14 cellular contexts compared by ENCODE assay signal in genomic region chr15:92608866-92609700, GRCh38. TPM values are rescaled to one million over a fixed set of nuclear protein-coding genes. Genes with fewer than 3 reads are reported as not detected.
DNase-seq lines count a peak whose midpoint lies in the region; ATAC-seq lines count a peak whose summit lies in the region.
"Had no signal": no experiment of that assay in that cellular context is flagged by ENCODE, and none has a peak within 500 bp of the region (broad histone marks: within the 10 kb centered on the region; RNA-seq: fewer than 3 reads in every experiment).

No MANE protein-coding gene starts in this region.

- no peaks in the 10 kb centered on the region for H3K4me1 ChIP-seq in aorta (ENCODE audit: control insufficient read depth in 1 of 2, insufficient read depth in 2 of 2, low read length in 2 of 2)

- intact Hi-C loops in posterior vena cava (cut with DNase I), result loop anchor here in 1 of 2 donors (10.0 kb wide), 1 partner anchor 1856 kb away; no protein-coding TSS in a partner anchor
- intact Hi-C loops in aorta (cut with DNase I), result no loop called here

- no peaks in the 10 kb centered on the region for H3K36me3 Mint-ChIP-seq in T-helper 17 cell (ENCODE audit: low read depth)
- H3K36me3 Mint-ChIP-seq: CD14-positive monocyte; CD8-positive, alpha-beta T cell had no signal

- no peak overlapping the region for H3K4me3 Mint-ChIP-seq in T-helper 17 cell
- H3K4me3 Mint-ChIP-seq: CD14-positive monocyte; CD8-positive, alpha-beta T cell had no signal

- peaks cover 32% of the 10 kb centered on the region for H3K27me3 Mint-ChIP-seq in T-helper 17 cell

- ATAC-seq in esophagus mucosa (peak; percentile 13), aorta (ENCODE audit: low FRiP score) (peak; percentile 32), GM21528 (IDR thresholded peaks at IDR 0.05; ENCODE audit: low FRiP score, unreplicated experiment) (no peak), T-helper 17 cell (no peak)
- ATAC-seq: CD8-positive, alpha-beta T cell; HCT116 had no signal

- no peaks in the 10 kb centered on the region for H3K4me1 Mint-ChIP-seq in T-helper 17 cell
- H3K4me1 Mint-ChIP-seq: CD14-positive monocyte had no signal

- no peak overlapping the region for H3K27ac Mint-ChIP-seq in T-helper 17 cell
- H3K27ac Mint-ChIP-seq: CD14-positive monocyte; CD8-positive, alpha-beta T cell had no signal

- no peak overlapping the region for H3K27ac ChIP-seq in aorta (ENCODE audit: low read depth in 1 of 2, low read length in 2 of 2)
- H3K27ac ChIP-seq: 22Rv1 had no signal

- no peaks in the 10 kb centered on the region for H3K36me3 ChIP-seq in aorta (ENCODE audit: control insufficient read depth in 1 of 2, insufficient read depth in 2 of 2, low read length in 1 of 2)

- H3K4me3 ChIP-seq in aorta (ENCODE audit: low read length in 2 of 2), result no peak overlapping the region

- WGBS in aorta, 2 donors, result 86 to 87% methylated on average over 20 of the region's 20 CpGs

- DNase-seq in activated effector memory CD4-positive, alpha-beta T cell treated with anti-CD3 and anti-CD28 coated beads, Interleukin-2, amount 50 U/mL, for 16 hours, result peak; percentile 53
- no peak for DNase-seq in activated effector memory CD4-positive, alpha-beta T cell treated with Interleukin-2 at 50 U/mL for 16 hours
- DNase-seq in posterior vena cava (ENCODE audit: low spot score) (peak; percentile 66), aorta (no peak), T-helper 17 cell (no peak), NCI-H187 (lab: John Stamatoyannopoulos, UW) (no peak)
- DNase-seq: CD8-positive, alpha-beta T cell; COR-L47; GF-D8 had no signal

- H3K27me3 ChIP-seq in aorta (ENCODE audit: control insufficient read depth in 1 of 2, insufficient read depth in 2 of 2, low read length in 1 of 2), result no peaks in the 10 kb centered on the region

- H3K9me3 ChIP-seq in aorta (ENCODE audit: control insufficient read depth, low read length), result no peaks in the 10 kb centered on the region
- no peaks in the 10 kb centered on the region for H3K9me3 ChIP-seq in T-helper 17 cell (ENCODE audit: control insufficient read depth, low read length, poor library complexity, severe bottlenecking)

RNA-seq across cellular contexts. Expression of gene FAM174B, which starts 46.5 kb away (rescaled TPM):
- total RNA-seq in esophagus mucosa (4.3 TPM), posterior vena cava (1 to 10 TPM; 8.0 to 9.0 TPM), aorta (10 to 100 TPM; 10.3 to 16.0 TPM), T-helper 17 cell (1 to 10 TPM; 3.5 to 4.3 TPM)
- polyA plus RNA-seq in aorta, result 1 to 10 TPM in 1 of 2 donors, not detected in 1; 3.3 TPM

Comparison
In these comparisons a context has a peak if more than half of its experiments do, and no peak if none do; other contexts are left out.
1. DNase-seq: peak in activated effector memory CD4-positive, alpha-beta T cell treated with anti-CD3 and anti-CD28 coated beads, Interleukin-2, amount 50 U/mL, for 16 hours (single experiment) and posterior vena cava (single experiment); none in activated effector memory CD4-positive, alpha-beta T cell treated with Interleukin-2 at 50 U/mL for 16 hours (single experiment), aorta (0 of 2), T-helper 17 cell (0 of 3) and NCI-H187 (0 of 2).
2. ATAC-seq: peak in esophagus mucosa (single experiment) and aorta (single experiment); none in GM21528 (single experiment) and T-helper 17 cell (single experiment).